ENCODE assay signal across 16 cellular contexts in genomic region chr1:192763756-192764155, GRCh38. TPM values are rescaled to one million over a fixed set of nuclear protein-coding genes. Genes with fewer than 3 reads are reported as not detected.
A peak's percentile ranks its signal among the peaks of the same experiment; 100 is the strongest.
DNase-seq lines count a peak whose midpoint lies in the region; ATAC-seq and TF ChIP-seq lines count a peak whose summit lies in the region.
"Had no signal": no experiment of that assay in that cellular context is flagged by ENCODE, and none has a peak within 500 bp of the region (broad histone marks: within the 10 kb centered on the region; RNA-seq: fewer than 3 reads in every experiment).

No MANE protein-coding gene starts in this region.

- peaks cover 21% of the 10 kb centered on the region for H3K4me1 ChIP-seq in mesodermal cell (ENCODE audit: control insufficient read depth, insufficient read depth, low read length, poor library complexity, severe bottlenecking)
- H3K4me1 ChIP-seq: tibial artery had no signal

- H3K4me3 Mint-ChIP-seq in HFFc6 = no peak overlapping the region; the same call in 1 of the 2 replicates
- H3K4me3 Mint-ChIP-seq in chondrocyte (ENCODE audit: unreplicated experiment) = no peak overlapping the region
- H3K4me3 Mint-ChIP-seq: activated naive CD4-positive, alpha-beta T cell treated with anti-CD3 and anti-CD28 coated beads, Interleukin-2, amount 50 U/mL, for 24 hours had no signal

- H3K27me3 Mint-ChIP-seq in HFFc6 (ENCODE audit: insufficient read depth) (peaks cover 2% of the 10 kb centered on the region), chondrocyte (ENCODE audit: low read depth) (no peaks in the 10 kb centered on the region)

- H3K4me3 ChIP-seq in mesodermal cell (ENCODE audit: extremely low read depth, insufficient read depth, low read length, poor library complexity, severe bottlenecking) = no peak overlapping the region
- H3K4me3 ChIP-seq: cardiac muscle cell, tibial artery had no signal

- H3K27ac Mint-ChIP-seq in HFFc6 (peak overlapping the region; percentile 27; the same call in 1 of the 2 replicates), chondrocyte (ENCODE audit: unreplicated experiment) (peak overlapping the region; percentile 10)
- H3K27ac Mint-ChIP-seq: activated naive CD4-positive, alpha-beta T cell treated with anti-CD3 and anti-CD28 coated beads, Interleukin-2, amount 50 U/mL, for 24 hours had no signal

- ATAC-seq in HG03108 (IDR thresholded peaks at IDR 0.05; ENCODE audit: unreplicated experiment) (no peak), HG03432 (IDR thresholded peaks at IDR 0.05; ENCODE audit: unreplicated experiment) (no peak)

- no peaks in the 10 kb centered on the region for H3K36me3 ChIP-seq in mesodermal cell (ENCODE audit: control insufficient read depth, insufficient read depth, low read length)
- H3K36me3 ChIP-seq: cardiac muscle cell, tibial artery had no signal

- no peaks in the 10 kb centered on the region for H3K36me3 Mint-ChIP-seq in HFFc6 (ENCODE audit: low read depth)
- H3K36me3 Mint-ChIP-seq in chondrocyte (ENCODE audit: low read depth) = peaks cover 2% of the 10 kb centered on the region
- H3K36me3 Mint-ChIP-seq: activated naive CD4-positive, alpha-beta T cell treated with anti-CD3 and anti-CD28 coated beads, Interleukin-2, amount 50 U/mL, for 24 hours had no signal

- H3K4me1 Mint-ChIP-seq in HFFc6 (ENCODE audit: low read depth) = peaks cover 52% of the 10 kb centered on the region
- H3K4me1 Mint-ChIP-seq in chondrocyte (ENCODE audit: low read depth) = peaks cover 12% of the 10 kb centered on the region
- H3K4me1 Mint-ChIP-seq: activated naive CD4-positive, alpha-beta T cell treated with anti-CD3 and anti-CD28 coated beads, Interleukin-2, amount 50 U/mL, for 24 hours had no signal

- peak; percentile 54 for DNase-seq in AG08395 (ENCODE audit: low spot score)
- DNase-seq in HFFc6 = peak; percentile 86
- no peak for DNase-seq in chondrocyte (ENCODE audit: low spot score)
- no peak for DNase-seq in Kasumi-1 (lab: John Stamatoyannopoulos, UW)
- DNase-seq in NCI-H1048 (lab: John Stamatoyannopoulos, UW) = no peak
- DNase-seq: activated CD4-positive, alpha-beta T cell treated with anti-CD3 and anti-CD28 coated beads for 48 hours; effector CD8-positive, alpha-beta T cell; Karpas-422; NCI-H1436 treated with DMSO at 0.1 percent for 48 hours; NCI-H345; tibial artery had no signal

- TF ChIP-seq CTCF in HFFc6 (IDR thresholded peaks at IDR 0.05) (no peak), chondrocyte (IDR thresholded peaks at IDR 0.05) (no peak)

- no peaks in the 10 kb centered on the region for H3K9me3 ChIP-seq in mesodermal cell (ENCODE audit: control insufficient read depth, low read length)
- H3K9me3 ChIP-seq: tibial artery had no signal

- WGBS in mesodermal cell (ENCODE audit: insufficient coverage in 2 of 2), 2 experiments = no CpG with 5 or more reads among the region's 1 CpG

- H3K9me3 Mint-ChIP-seq in HFFc6 (no peaks in the 10 kb centered on the region), chondrocyte (ENCODE audit: low read depth) (peaks cover 2% of the 10 kb centered on the region)
- H3K9me3 Mint-ChIP-seq: activated naive CD4-positive, alpha-beta T cell treated with anti-CD3 and anti-CD28 coated beads, Interleukin-2, amount 50 U/mL, for 24 hours had no signal

- peak overlapping the region; percentile 46 for H3K27ac ChIP-seq in mesodermal cell (ENCODE audit: low read depth, low read length, severe bottlenecking)
- H3K27ac ChIP-seq: cardiac muscle cell, tibial artery had no signal

RNA-seq across cellular contexts. Expression of gene RGS2, which starts 45.1 kb away (rescaled TPM):
- total RNA-seq in HFFc6 (2021; fragmentation: NEBNext Ultra II Directional; extraction: Animal tissue kit (Norgen Biotek cat#: 25700)) = 1 to 10 TPM; 4.4 to 7.6 (median 5.9) TPM
- total RNA-seq in chondrocyte = 22.0 to 42.9 TPM (median 22.8 TPM) in 3 replicates
- 54.4 TPM for polyA plus RNA-seq in mesodermal cell (2013, experiment 1 of 2)
- 63.5 TPM for polyA plus RNA-seq in mesodermal cell (2013, experiment 2 of 2)

Comparison
In these comparisons a context has a peak if more than half of its experiments do, and no peak if none do; other contexts are left out.
1. DNase-seq: peak in AG08395 (single experiment) and HFFc6 (single experiment); none in chondrocyte (single experiment), Kasumi-1 (0 of 2) and NCI-H1048 (single experiment).